21 cellular contexts compared by ENCODE assay signal in the genomic region with DNA sequence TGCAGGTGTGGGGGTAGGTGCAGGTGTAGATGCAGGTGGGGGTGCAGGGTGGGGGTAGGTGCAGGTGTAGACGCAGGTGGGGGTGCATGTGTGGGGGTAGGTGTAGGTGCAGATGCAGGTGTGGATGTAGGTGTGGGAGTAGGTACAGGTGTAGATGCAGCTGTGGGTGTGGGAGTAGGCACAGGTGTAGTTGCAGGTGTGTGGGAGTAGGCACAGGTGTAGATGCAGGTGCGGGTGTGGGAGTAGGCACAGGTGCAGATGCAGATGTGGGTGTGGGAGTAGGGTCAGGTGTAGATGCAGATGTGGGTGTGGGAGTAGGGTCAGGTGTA.
A peak's percentile ranks its signal among the peaks of the same experiment; 100 is the strongest.
DNase-seq lines count a peak whose midpoint lies in the region; ATAC-seq, FAIRE-seq and TF ChIP-seq lines count a peak whose summit lies in the region.
"Had no signal": no experiment of that assay in that cellular context is flagged by ENCODE, and none has a peak within 500 bp of the region (broad histone marks: within the 10 kb centered on the region; RNA-seq: fewer than 3 reads in every experiment).

No MANE protein-coding gene starts in this region.

- peak; percentile 1 for DNase-seq in stimulated activated naive CD8-positive, alpha-beta T cell treated with anti-CD3 and anti-CD28 coated beads, Interleukin-15, Interleukin-2, amounts not matched to agents 100 U/mL and 50 U/mL, for 24 hours
- DNase-seq in stimulated activated naive CD8-positive, alpha-beta T cell treated with anti-CD3 and anti-CD28 coated beads, Interleukin-15, amount 100 ng/mL, for 72 hours = no peak
- DNase-seq in bronchial epithelial cell (ENCODE audit: low read depth) (no peak), neuronal stem cell (ENCODE audit: low spot score) (no peak), mammary epithelial cell (no peak)
- DNase-seq: Calu3; CD4-positive, alpha-beta memory T cell; DMS79; KG1; NCI-H1436 treated with DMSO at 0.1 percent for 48 hours; NCI-H2029 treated with DMSO at 0.1 percent for 48 hours; NCI-H2171 treated with DMSO at 0.1 percent for 48 hours; NCI-H748 treated with DMSO at 0.1 percent for 48 hours; OCI-M1; RPMI8226 had no signal

- no peak overlapping the region for H3K23ac ChIP-seq in neuronal stem cell (ENCODE audit: low read depth, low read length, poor library complexity)

- H3K27me3 ChIP-seq in bronchial epithelial cell (ENCODE audit: control insufficient read depth, insufficient read depth, low read length) (no peaks in the 10 kb centered on the region), neuronal stem cell (ENCODE audit: control insufficient read depth in 3 of 3, insufficient read depth in 3 of 3, low read depth in 1 of 3, low read length in 3 of 3) (no peaks in the 10 kb centered on the region), mammary epithelial cell (ENCODE audit: insufficient read depth, low read length) (no peaks in the 10 kb centered on the region)
- H3K27me3 ChIP-seq: BE2C, SJCRH30 had no signal

- no peak overlapping the region for H2BK15ac ChIP-seq in neuronal stem cell (ENCODE audit: low read length)

- no peak overlapping the region for H3K4me2 ChIP-seq in neuronal stem cell (ENCODE audit: insufficient read depth, low read length, poor library complexity, severe bottlenecking)
- no peak overlapping the region for H3K4me2 ChIP-seq in mammary epithelial cell (ENCODE audit: insufficient read depth, low read depth, low read length)

- peak overlapping the region; percentile 71 for H3K14ac ChIP-seq in neuronal stem cell (ENCODE audit: low read length)

- no peaks in the 10 kb centered on the region for H3K79me2 ChIP-seq in mammary epithelial cell (ENCODE audit: insufficient read depth, low read length)

- no peak overlapping the region for H4K8ac ChIP-seq in neuronal stem cell (ENCODE audit: low read depth, low read length)

- H2AFZ ChIP-seq in neuronal stem cell (ENCODE audit: low read length) (no peak overlapping the region), mammary epithelial cell (ENCODE audit: low read depth, low read length) (no peak overlapping the region)
- H2AFZ ChIP-seq: GM23248 had no signal

- H3K4me1 ChIP-seq in neuronal stem cell (ENCODE audit: control insufficient read depth in 2 of 2, insufficient read depth in 1 of 2, low read depth in 1 of 2, low read length in 2 of 2) = peaks cover 7 to 9% of the 10 kb centered on the region in 2 donors
- H3K4me1 ChIP-seq in mammary epithelial cell (ENCODE audit: insufficient read depth, low read length) = no peaks in the 10 kb centered on the region
- H3K4me1 ChIP-seq: BE2C, SJCRH30 had no signal

- H2BK120ac ChIP-seq in neuronal stem cell (ENCODE audit: low read depth, low read length) = no peak overlapping the region

- H3K27me3 Mint-ChIP-seq in stimulated activated naive CD8-positive, alpha-beta T cell treated with anti-CD3 and anti-CD28 coated beads, Interleukin-15, amount 100 ng/mL, for 72 hours = no peaks in the 10 kb centered on the region
- H3K27me3 Mint-ChIP-seq: CD4-positive, alpha-beta memory T cell had no signal

- peaks cover 3% of the 10 kb centered on the region for H3K79me1 ChIP-seq in neuronal stem cell (ENCODE audit: low read depth, low read length)

- H3K27ac ChIP-seq in neuronal stem cell (replicated peaks; ENCODE audit: low read length) = no peak overlapping the region
- H3K27ac ChIP-seq in mammary epithelial cell (ENCODE audit: insufficient read depth, low read depth, low read length) = no peak overlapping the region
- H3K27ac ChIP-seq: GM23248, SJCRH30 had no signal

- WGBS in neuronal stem cell (ENCODE audit: extremely low coverage in 2 of 2, insufficient read length in 2 of 2, insufficient replicate concordance in 1 of 2), 2 donors = no CpG with 5 or more reads among the region's 2 CpGs
- WGBS in mammary epithelial cell (ENCODE audit: low coverage, missing lambda C conversion rate) = 100% methylated on average over 1 of the region's 2 CpGs

- no peak overlapping the region for H3K27ac Mint-ChIP-seq in stimulated activated naive CD8-positive, alpha-beta T cell treated with anti-CD3 and anti-CD28 coated beads, Interleukin-15, amount 100 ng/mL, for 72 hours

- CTCF ChIA-PET in mammary epithelial cell (lab: Charles Lee; ENCODE audit: low non-redundant PET) = no interaction called here

- in situ Hi-C loops in mammary epithelial cell (cut with MboI; ENCODE audit: low sequenced_read_pairs in 2 of 2) = no loop called here

- dilution Hi-C loops in mammary epithelial cell (cut with HindIII; ENCODE audit: low sequenced_read_pairs) = no loop called here

- FAIRE-seq in bronchial epithelial cell (lab: Jason Lieb, UNC) = peak; percentile 13

- H2BK5ac ChIP-seq in neuronal stem cell (ENCODE audit: low read length) = no peak overlapping the region

- no peak overlapping the region for H3K4me3 Mint-ChIP-seq in stimulated activated naive CD8-positive, alpha-beta T cell treated with anti-CD3 and anti-CD28 coated beads, Interleukin-15, amount 100 ng/mL, for 72 hours
- H3K4me3 Mint-ChIP-seq: CD4-positive, alpha-beta memory T cell had no signal

- intact Hi-C loops in mammary epithelial cell (cut with micrococcal nuclease) = no loop called here

- TF ChIP-seq CTCF in bronchial epithelial cell (IDR thresholded peaks at IDR 0.05; ENCODE audit: insufficient read depth, low read length, severe bottlenecking) (no peak), mammary epithelial cell (conservative IDR thresholded peaks at IDR 0.05 in 1 of 2, IDR thresholded peaks at IDR 0.05 in 1 of 2; ENCODE audit: extremely low read depth in 1 of 2, insufficient read depth in 1 of 2, low read depth in 1 of 2, low read length in 2 of 2) (no peak)

- H3K9me3 Mint-ChIP-seq in stimulated activated naive CD8-positive, alpha-beta T cell treated with anti-CD3 and anti-CD28 coated beads, Interleukin-15, amount 100 ng/mL, for 72 hours = peaks cover 0 to 8% of the 10 kb centered on the region in 2 donors
- H3K9me3 Mint-ChIP-seq: CD4-positive, alpha-beta memory T cell had no signal

- no peak for ATAC-seq in stimulated activated naive CD8-positive, alpha-beta T cell treated with anti-CD3 and anti-CD28 coated beads, Interleukin-15, Interleukin-2, amounts not matched to agents 100 U/mL and 50 U/mL, for 24 hours
- ATAC-seq in stimulated activated naive CD8-positive, alpha-beta T cell treated with anti-CD3 and anti-CD28 coated beads, Interleukin-15, amount 100 ng/mL, for 72 hours = no peak
- ATAC-seq in GM21576 (IDR thresholded peaks at IDR 0.05; ENCODE audit: unreplicated experiment) = no peak
- ATAC-seq in GM19035 (IDR thresholded peaks at IDR 0.05; ENCODE audit: unreplicated experiment) = no peak
- ATAC-seq: HCT116 had no signal

- no peak overlapping the region for H3K18ac ChIP-seq in neuronal stem cell (ENCODE audit: low read length)

- H3K36me3 ChIP-seq in bronchial epithelial cell (ENCODE audit: control insufficient read depth, insufficient read depth, low read length) = peaks cover 2% of the 10 kb centered on the region
- peaks cover 10 to 34% of the 10 kb centered on the region in 2 donors for H3K36me3 ChIP-seq in neuronal stem cell (replicated peaks in 1 of 2; ENCODE audit: control insufficient read depth in 2 of 2, insufficient read depth in 2 of 2, low read length in 2 of 2)
- no peaks in the 10 kb centered on the region for H3K36me3 ChIP-seq in mammary epithelial cell (ENCODE audit: insufficient read depth, low read length)
- H3K36me3 ChIP-seq: BE2C, SJCRH30 had no signal

- H4K20me1 ChIP-seq in mammary epithelial cell (ENCODE audit: insufficient read depth, low read length) = no peaks in the 10 kb centered on the region

- H2BK12ac ChIP-seq in neuronal stem cell (ENCODE audit: low read length) = no peak overlapping the region

- H3K9me3 ChIP-seq in neuronal stem cell (replicated peaks in 1 of 2; ENCODE audit: control insufficient read depth in 2 of 2, insufficient read depth in 1 of 2, low read depth in 1 of 2, low read length in 2 of 2) = no peaks in the 10 kb centered on the region
- no peaks in the 10 kb centered on the region for H3K9me3 ChIP-seq in mammary epithelial cell (replicated peaks; ENCODE audit: insufficient read depth, low read length)
- H3K9me3 ChIP-seq: BE2C, SJCRH30 had no signal

- no peaks in the 10 kb centered on the region for H3K4me1 Mint-ChIP-seq in stimulated activated naive CD8-positive, alpha-beta T cell treated with anti-CD3 and anti-CD28 coated beads, Interleukin-15, amount 100 ng/mL, for 72 hours

- no peak overlapping the region for H4K91ac ChIP-seq in neuronal stem cell (ENCODE audit: low read depth, low read length, poor library complexity)

- no peak overlapping the region for H2AK5ac ChIP-seq in neuronal stem cell (ENCODE audit: low read depth, low read length)

- BruUV-seq in mammary epithelial cell (replicated peaks; lab: Mats Ljungman, UMichigan) = no TSS peak

- H3K9ac ChIP-seq in neuronal stem cell (ENCODE audit: low read depth, low read length, poor library complexity) (no peak overlapping the region), mammary epithelial cell (ENCODE audit: insufficient read depth, low read length) (no peak overlapping the region)
- H3K9ac ChIP-seq: GM23248 had no signal

- H3K4ac ChIP-seq in neuronal stem cell (ENCODE audit: low read length) = no peak overlapping the region

- H3K4me3 ChIP-seq in bronchial epithelial cell (ENCODE audit: low read depth, low read length) (no peak overlapping the region), neuronal stem cell (ENCODE audit: low read length in 2 of 2) (peak overlapping the region in 1 of 2 donors; percentile 25), mammary epithelial cell (replicated peaks in 1 of 3; ENCODE audit: insufficient read depth in 1 of 3, low read depth in 2 of 3, low read length in 3 of 3) (no peak overlapping the region)
- H3K4me3 ChIP-seq: GM23248, SJCRH30 had no signal
